Comparison of ENCODE assay signal across 2 cellular contexts in genomic region chr5:141680178-141680577, GRCh38.
TF ChIP-seq lines count a peak whose summit lies in the region.

No MANE protein-coding gene starts in this region.

TF ChIP-seq in SK-N-SH, 30 proteins besides CTCF, POLR2A, EP300 and RAD21:
- TF ChIP-seq YY1 (IDR thresholded peaks at IDR 0.05; ENCODE audit: low read depth) (no peak), CHD2 (IDR thresholded peaks at IDR 0.05; ENCODE audit: low read length, partially characterized antibody) (no peak), ELF1 (IDR thresholded peaks at IDR 0.05) (no peak), NFIC (IDR thresholded peaks at IDR 0.05; ENCODE audit: borderline replicate concordance) (no peak), MEF2A (IDR thresholded peaks at IDR 0.05; ENCODE audit: borderline replicate concordance, low read depth) (no peak), EZH2phosphoT487 (IDR thresholded peaks at IDR 0.05; ENCODE audit: borderline replicate concordance, low read depth) (no peak), TAF1 (IDR thresholded peaks at IDR 0.05; ENCODE audit: borderline replicate concordance, low read depth, low read length) (no peak), FOSL2 (IDR thresholded peaks at IDR 0.05; ENCODE audit: borderline replicate concordance, low read depth) (no peak), SMC3 (IDR thresholded peaks at IDR 0.05; ENCODE audit: low read depth, low read length) (no peak), RCOR1 (IDR thresholded peaks at IDR 0.05; ENCODE audit: low read length) (no peak), USF1 (IDR thresholded peaks at IDR 0.05; ENCODE audit: borderline replicate concordance, low read depth) (no peak), JUND (IDR thresholded peaks at IDR 0.05) (no peak), SIN3A (IDR thresholded peaks at IDR 0.05; ENCODE audit: borderline replicate concordance, low read depth, low read length) (no peak), ZBTB33 (IDR thresholded peaks at IDR 0.05; ENCODE audit: borderline replicate concordance, low read depth) (no peak)
- TF ChIP-seq, protein P1, sequence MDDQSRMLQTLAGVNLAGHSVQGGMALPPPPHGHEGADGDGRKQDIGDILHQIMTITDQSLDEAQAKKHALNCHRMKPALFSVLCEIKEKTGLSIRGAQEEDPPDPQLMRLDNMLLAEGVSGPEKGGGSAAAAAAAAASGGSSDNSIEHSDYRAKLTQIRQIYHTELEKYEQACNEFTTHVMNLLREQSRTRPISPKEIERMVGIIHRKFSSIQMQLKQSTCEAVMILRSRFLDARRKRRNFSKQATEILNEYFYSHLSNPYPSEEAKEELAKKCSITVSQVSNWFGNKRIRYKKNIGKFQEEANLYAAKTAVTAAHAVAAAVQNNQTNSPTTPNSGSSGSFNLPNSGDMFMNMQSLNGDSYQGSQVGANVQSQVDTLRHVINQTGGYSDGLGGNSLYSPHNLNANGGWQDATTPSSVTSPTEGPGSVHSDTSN (IDR thresholded peaks at IDR 0.05): no peak

TF ChIP-seq in SK-N-SH treated with all-trans-retinoic acid at 6 μM for 48 hours, 23 proteins besides CTCF, POLR2A, EP300 and RAD21:
- TF ChIP-seq CSRNP3 (CRISPR knock-in tag; IDR thresholded peaks at IDR 0.05) (no peak), ZFP3 (CRISPR knock-in tag; IDR thresholded peaks at IDR 0.05) (no peak), OSR1 (CRISPR knock-in tag; IDR thresholded peaks at IDR 0.05) (no peak), ZFP30 (CRISPR knock-in tag; IDR thresholded peaks at IDR 0.05) (no peak), CREB5 (CRISPR knock-in tag; IDR thresholded peaks at IDR 0.05; ENCODE audit: low read depth) (no peak), ZNF70 (CRISPR knock-in tag; IDR thresholded peaks at IDR 0.05) (no peak), ZNF565 (CRISPR knock-in tag; conservative IDR thresholded peaks at IDR 0.05; ENCODE audit: low read depth) (no peak)
